ENCODE assay signal across 27 cellular contexts in genomic region chr10:104143829-104144228, GRCh38. TPM values are rescaled to one million over a fixed set of nuclear protein-coding genes. Genes with fewer than 3 reads are reported as not detected.
"Had no signal": no experiment of that assay in that cellular context is flagged by ENCODE, and none has a peak within 500 bp of the region (broad histone marks: within the 10 kb centered on the region; RNA-seq: fewer than 3 reads in every experiment).

No MANE protein-coding gene starts in this region.

- H3K4me3 ChIP-seq: dorsolateral prefrontal cortex, lung, prostate gland, right atrium auricular region, spleen, thoracic aorta, tibial nerve, upper lobe of left lung had no signal

- H3K4me1 ChIP-seq: prostate gland, right atrium auricular region, spleen, tibial nerve, upper lobe of left lung had no signal

- DNase-seq: dorsolateral prefrontal cortex; effector CD4-positive, alpha-beta T cell; hypothalamus; immature natural killer cell; islet precursor cell; mesenchymal stem cell; midbrain; naive thymus-derived CD8-positive, alpha-beta T cell; nephron progenitor cell; nucleus accumbens; spleen; stimulated activated CD4-positive, alpha-beta T cell treated with anti-CD3 and anti-CD28 coated beads, Interleukin-4, amount 100 ng/mL, for 4 hours; stimulated activated naive CD8-positive, alpha-beta T cell treated with anti-CD3 and anti-CD28 coated beads, Interleukin-15, Interleukin-2, amounts not matched to agents 100 U/mL and 50 U/mL, for 24 hours; upper lobe of left lung had no signal

- H3K27ac ChIP-seq: prostate gland, right atrium auricular region, spleen, thoracic aorta, tibial nerve, upper lobe of left lung had no signal

- H3K9me3 ChIP-seq: prostate gland, right atrium auricular region, spleen, thoracic aorta, tibial nerve, upper lobe of left lung had no signal

- H3K4me1 Mint-ChIP-seq: immature natural killer cell; stimulated activated memory B cell treated with anti-CD40 and anti-IgM and Interleukin-4, amounts not matched to agents 10 μg/mL and 1 μg/mL and 100 μg/mL, for 72 hours had no signal

- H3K27ac Mint-ChIP-seq: immature natural killer cell; naive thymus-derived CD8-positive, alpha-beta T cell; nephron progenitor cell; stimulated activated memory B cell treated with anti-CD40 and anti-IgM and Interleukin-4, amounts not matched to agents 10 μg/mL and 1 μg/mL and 100 μg/mL, for 72 hours had no signal

- H3K4me3 Mint-ChIP-seq: immature natural killer cell; naive thymus-derived CD8-positive, alpha-beta T cell; nephron progenitor cell; stimulated activated memory B cell treated with anti-CD40 and anti-IgM and Interleukin-4, amounts not matched to agents 10 μg/mL and 1 μg/mL and 100 μg/mL, for 72 hours had no signal

- ATAC-seq: left lobe of liver; naive thymus-derived CD8-positive, alpha-beta T cell; sciatic nerve; stimulated activated memory B cell treated with anti-CD40 and anti-IgM and Interleukin-4, amounts not matched to agents 10 μg/mL and 1 μg/mL and 100 μg/mL, for 72 hours; stimulated activated naive CD8-positive, alpha-beta T cell treated with anti-CD3 and anti-CD28 coated beads, Interleukin-15, Interleukin-2, amounts not matched to agents 100 U/mL and 50 U/mL, for 24 hours had no signal

- FAIRE-seq: colon, frontal cortex, urothelium cell line had no signal

- H3K36me3 ChIP-seq: prostate gland, right atrium auricular region, spleen, thoracic aorta, tibial nerve, upper lobe of left lung had no signal

- H3K36me3 Mint-ChIP-seq: immature natural killer cell; naive thymus-derived CD8-positive, alpha-beta T cell; stimulated activated memory B cell treated with anti-CD40 and anti-IgM and Interleukin-4, amounts not matched to agents 10 μg/mL and 1 μg/mL and 100 μg/mL, for 72 hours had no signal

- H3K9me3 Mint-ChIP-seq: immature natural killer cell; naive thymus-derived CD8-positive, alpha-beta T cell; stimulated activated memory B cell treated with anti-CD40 and anti-IgM and Interleukin-4, amounts not matched to agents 10 μg/mL and 1 μg/mL and 100 μg/mL, for 72 hours had no signal

- H3K27me3 ChIP-seq: dorsolateral prefrontal cortex, right atrium auricular region, tibial nerve, upper lobe of left lung had no signal

RNA-seq across cellular contexts. Expression of gene COL17A1, which starts 58.1 kb away (rescaled TPM):
- total RNA-seq: fibroblast of villous mesenchyme; naive thymus-derived CD8-positive, alpha-beta T cell; osteocyte had no signal
- polyA plus RNA-seq: immature natural killer cell; naive thymus-derived CD8-positive, alpha-beta T cell had no signal
